Comparison of ENCODE assay signal across 1 cellular context in the genomic region with DNA sequence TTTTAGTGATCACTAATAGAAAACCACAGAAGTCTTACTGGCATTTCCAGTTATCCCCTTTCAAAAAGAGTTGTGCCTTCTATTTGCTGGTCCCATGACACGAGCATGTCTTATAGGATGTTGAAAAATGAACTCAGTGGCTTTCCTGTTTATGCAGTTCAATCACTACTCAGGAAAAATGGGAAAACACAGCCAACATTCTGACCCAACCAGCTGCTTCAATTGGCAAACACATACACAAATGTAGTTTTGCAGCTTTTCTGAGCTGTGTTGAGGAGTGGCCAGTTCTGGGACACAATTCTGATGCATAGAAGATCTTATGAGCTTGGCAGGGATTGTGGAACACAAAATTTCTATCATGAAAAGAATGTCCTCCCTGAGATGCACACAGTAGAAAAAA.
TF ChIP-seq lines count a peak whose summit lies in the region.

No MANE protein-coding gene starts in this region.

TF ChIP-seq in endothelial cell of umbilical vein, 7 proteins besides CTCF, POLR2A, EP300 and RAD21 (continued from another document):
- no peak for TF ChIP-seq JUN (IDR thresholded peaks at IDR 0.05; ENCODE audit: borderline replicate concordance, insufficient read depth, insufficient read length, low read depth)
